ENCODE assay signal across 18 cellular contexts in the genomic region with DNA sequence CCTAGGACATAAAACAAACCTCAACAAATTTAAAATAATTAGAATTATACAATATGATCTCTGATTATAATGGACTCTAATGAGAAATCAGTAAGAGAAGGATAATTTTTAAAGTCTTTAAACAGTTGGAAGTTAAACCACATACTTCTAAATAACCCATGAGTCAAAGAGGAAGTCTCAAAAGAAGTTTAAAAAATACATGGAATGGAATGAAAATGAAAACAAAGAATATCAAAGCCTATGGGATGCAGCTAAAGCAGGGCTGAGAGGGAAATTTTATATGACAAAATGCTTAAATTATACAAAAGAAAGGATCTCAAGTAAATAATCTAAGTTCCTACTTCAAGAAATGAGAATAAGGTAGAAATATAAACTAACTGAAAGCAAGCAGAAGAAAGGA.
DNase-seq lines count a peak whose midpoint lies in the region; ATAC-seq and TF ChIP-seq lines count a peak whose summit lies in the region.
"Had no signal": no experiment of that assay in that cellular context is flagged by ENCODE, and none has a peak within 500 bp of the region (broad histone marks: within the 10 kb centered on the region; RNA-seq: fewer than 3 reads in every experiment).

No MANE protein-coding gene starts in this region.

- H3K18ac ChIP-seq in IMR-90 (ENCODE audit: low read depth, low read length) = no peak overlapping the region

- BruUV-seq in IMR-90 (replicated peaks; lab: Mats Ljungman, UMichigan) = no TSS peak

- CTCF ChIA-PET in IMR-90 (lab: Yijun Ruan, JAX) = no interaction called here

- H3K27me3 Mint-ChIP-seq in HFFc6 (ENCODE audit: insufficient read depth) = peaks cover 9% of the 10 kb centered on the region

- H3K56ac ChIP-seq in IMR-90 (ENCODE audit: extremely low read depth, insufficient read depth, low read length) = no peak overlapping the region

- POLR2A ChIA-PET in IMR-90 (lab: Charles Lee; ENCODE audit: unreplicated experiment) = no interaction called here

- H2BK15ac ChIP-seq in IMR-90 (ENCODE audit: low read depth, low read length) = no peak overlapping the region

- no peaks in the 10 kb centered on the region for H3K4me1 ChIP-seq in IMR-90 (ENCODE audit: control insufficient read depth, insufficient read depth, low read length)
- H3K4me1 ChIP-seq in SJSA1 (replicated peaks) = peaks cover 22% of the 10 kb centered on the region
- no peaks in the 10 kb centered on the region for H3K4me1 ChIP-seq in tibial nerve
- no peaks in the 10 kb centered on the region for H3K4me1 ChIP-seq in suprapubic skin
- H3K4me1 ChIP-seq: BE2C had no signal

- H4K8ac ChIP-seq in IMR-90 (ENCODE audit: low read depth in 2 of 2, low read length in 2 of 2) = no peak overlapping the region

- no peak for TF ChIP-seq CTCF in IMR-90 (conservative IDR thresholded peaks at IDR 0.05; ENCODE audit: low read depth, low read length)
- no peak for TF ChIP-seq CTCF in tibial nerve (IDR thresholded peaks at IDR 0.05)
- TF ChIP-seq CTCF in HFFc6 (IDR thresholded peaks at IDR 0.05) = no peak
- no peak for TF ChIP-seq CTCF in suprapubic skin (IDR thresholded peaks at IDR 0.05)

- no peak overlapping the region for H4K91ac ChIP-seq in IMR-90 (ENCODE audit: insufficient read depth, low read depth, low read length)

- peaks cover 39% of the 10 kb centered on the region for H3K4me1 Mint-ChIP-seq in HFFc6 (ENCODE audit: low read depth)
- H3K4me1 Mint-ChIP-seq: CD14-positive monocyte; CD8-positive, alpha-beta memory T cell had no signal

- H4K20me1 ChIP-seq in IMR-90 (ENCODE audit: insufficient read depth, low read length) = no peaks in the 10 kb centered on the region
- H4K20me1 ChIP-seq: BLaER1 treated with 17β-estradiol and CSF1 and Interleukin-3, amounts not matched to agents 10 nM and 100 nM had no signal

- peaks cover 11% of the 10 kb centered on the region for H3K9me3 ChIP-seq in IMR-90 (ENCODE audit: control insufficient read depth, insufficient read depth, low read length)
- H3K9me3 ChIP-seq in SJSA1 (replicated peaks) = no peaks in the 10 kb centered on the region
- H3K9me3 ChIP-seq in tibial nerve = peaks cover 0 to 33% (median 3%) of the 10 kb centered on the region in 4 donors
- H3K9me3 ChIP-seq in suprapubic skin = no peaks in the 10 kb centered on the region
- H3K9me3 ChIP-seq: BE2C had no signal

- peaks cover 22% of the 10 kb centered on the region for H3K36me3 Mint-ChIP-seq in HFFc6 (ENCODE audit: low read depth)
- H3K36me3 Mint-ChIP-seq: CD14-positive monocyte had no signal

- no peak overlapping the region for H3K9ac ChIP-seq in IMR-90 (ENCODE audit: low read depth, low read length)
- H3K9ac ChIP-seq: BLaER1 treated with 17β-estradiol and CSF1 and Interleukin-3, amounts not matched to agents 10 nM and 100 nM had no signal

- dilution Hi-C loops in IMR-90 (cut with HindIII; ENCODE audit: low sequenced_read_pairs, unreplicated experiment) = no loop called here

- peak; percentile 88 for ATAC-seq in IMR-90 (ENCODE audit: low read depth)

- no peak overlapping the region for H3K4me3 ChIP-seq in IMR-90 (ENCODE audit: insufficient read depth, low read depth, low read length)
- no peak overlapping the region for H3K4me3 ChIP-seq in SJSA1
- no peak overlapping the region for H3K4me3 ChIP-seq in tibial nerve
- no peak overlapping the region for H3K4me3 ChIP-seq in suprapubic skin
- H3K4me3 ChIP-seq: BLaER1 treated with 17β-estradiol and CSF1 and Interleukin-3, amounts not matched to agents 10 nM and 100 nM had no signal

- no peak overlapping the region for H2AK5ac ChIP-seq in IMR-90 (ENCODE audit: low read depth, low read length)

- DNase-seq in EH (ENCODE audit: low read depth) = peak; percentile 60
- peak; percentile 47 for DNase-seq in IMR-90
- peak in 1 of 2 experiments; percentile 33 for DNase-seq in SJSA1 (ENCODE audit: low read depth in 1 of 2, low spot score in 2 of 2)
- peak; percentile 50 for DNase-seq in fibroblast of peridontal ligament (ENCODE audit: extremely low read depth)
- no peak for DNase-seq in tibial nerve (ENCODE audit: low spot score in 2 of 2)
- no peak for DNase-seq in HFFc6
- no peak for DNase-seq in NAMALWA (ENCODE audit: low spot score)
- no peak for DNase-seq in suprapubic skin (ENCODE audit: low spot score in 2 of 2)
- DNase-seq: BE2C; CD4-positive, alpha-beta T cell; CD8-positive, alpha-beta memory T cell; DMS 273 treated with DMSO at 0.1 percent for 48 hours; DMS79; GF-D8; H7; HCEC 1CT had no signal

- in situ Hi-C loops in IMR-90 (cut with MboI; ENCODE audit: low sequenced_read_pairs) = no loop called here

- TF ChIP-seq POLR2A in IMR-90 (IDR thresholded peaks at IDR 0.05; ENCODE audit: low read depth, low read length) = no peak
- no peak for TF ChIP-seq POLR2A in tibial nerve (IDR thresholded peaks at IDR 0.05)
- TF ChIP-seq POLR2A in suprapubic skin (IDR thresholded peaks at IDR 0.05) = no peak

- no peak overlapping the region for H3K27ac Mint-ChIP-seq in HFFc6
- H3K27ac Mint-ChIP-seq: CD14-positive monocyte; CD4-positive, alpha-beta T cell; CD8-positive, alpha-beta memory T cell had no signal

- H3K23ac ChIP-seq in IMR-90 (ENCODE audit: low read depth, low read length) = no peak overlapping the region

- no peak for TF ChIP-seq RAD21 in IMR-90 (IDR thresholded peaks at IDR 0.05; ENCODE audit: low read length)

- intact Hi-C loops in IMR-90 (cut with micrococcal nuclease) = no loop called here

- no peak overlapping the region for H2BK20ac ChIP-seq in IMR-90 (ENCODE audit: low read depth, low read length)

- no peak overlapping the region for H3K4me3 Mint-ChIP-seq in HFFc6
- H3K4me3 Mint-ChIP-seq: CD14-positive monocyte; CD4-positive, alpha-beta T cell; CD8-positive, alpha-beta memory T cell had no signal

- H3K79me1 ChIP-seq in IMR-90 (ENCODE audit: low read depth in 1 of 2, low read length in 2 of 2) = no peaks in the 10 kb centered on the region

- H3K9me1 ChIP-seq in IMR-90 (ENCODE audit: insufficient read depth, low read length) = no peaks in the 10 kb centered on the region

- TF ChIP-seq EP300 in tibial nerve (IDR thresholded peaks at IDR 0.05) (no peak), suprapubic skin (IDR thresholded peaks at IDR 0.05) (no peak)

- no peak overlapping the region for H2BK120ac ChIP-seq in IMR-90 (ENCODE audit: low read depth, low read length)

- H4K5ac ChIP-seq in IMR-90 (ENCODE audit: low read depth, low read length) = no peak overlapping the region

- no peak overlapping the region for H3K14ac ChIP-seq in IMR-90 (replicated peaks; ENCODE audit: low read depth, low read length)

- no peak overlapping the region for H2AK9ac ChIP-seq in IMR-90 (replicated peaks; ENCODE audit: low read depth, low read length, poor library complexity)

- H3K36me3 ChIP-seq in IMR-90 (ENCODE audit: control insufficient read depth, insufficient read depth, low read length) = no peaks in the 10 kb centered on the region
- H3K36me3 ChIP-seq in SJSA1 = no peaks in the 10 kb centered on the region
- H3K36me3 ChIP-seq in tibial nerve = no peaks in the 10 kb centered on the region
- H3K36me3 ChIP-seq in suprapubic skin = no peaks in the 10 kb centered on the region
- H3K36me3 ChIP-seq: BE2C; BLaER1 treated with 17β-estradiol and CSF1 and Interleukin-3, amounts not matched to agents 10 nM and 100 nM had no signal

- H3K9me3 Mint-ChIP-seq in HFFc6 = peaks cover 24% of the 10 kb centered on the region

- peak overlapping the region; percentile 5 for H2BK5ac ChIP-seq in IMR-90 (ENCODE audit: low read depth, low read length, poor library complexity, severe bottlenecking)

- H3K27me3 ChIP-seq in IMR-90 (ENCODE audit: control insufficient read depth, insufficient read depth, low read length) = no peaks in the 10 kb centered on the region
- H3K27me3 ChIP-seq in SJSA1 (replicated peaks) = no peaks in the 10 kb centered on the region
- no peaks in the 10 kb centered on the region for H3K27me3 ChIP-seq in tibial nerve
- no peaks in the 10 kb centered on the region for H3K27me3 ChIP-seq in suprapubic skin
- H3K27me3 ChIP-seq: BE2C; BLaER1 treated with 17β-estradiol and CSF1 and Interleukin-3, amounts not matched to agents 10 nM and 100 nM had no signal

- H3K27ac ChIP-seq in IMR-90 (ENCODE audit: insufficient read depth, low read length) (no peak overlapping the region), SJSA1 (peak overlapping the region; percentile 46), tibial nerve (no peak overlapping the region), suprapubic skin (no peak overlapping the region)
- H3K27ac ChIP-seq: BLaER1 treated with 17β-estradiol and CSF1 and Interleukin-3, amounts not matched to agents 10 nM and 100 nM had no signal

- no peak overlapping the region for H3K4ac ChIP-seq in IMR-90 (ENCODE audit: low read depth, low read length)

- no peak overlapping the region for H2AFZ ChIP-seq in IMR-90 (replicated peaks; ENCODE audit: low read length, poor library complexity)

- H3K4me2 ChIP-seq in IMR-90 (ENCODE audit: low read depth, low read length) = no peak overlapping the region
- H3K4me2 ChIP-seq: BLaER1 treated with 17β-estradiol and CSF1 and Interleukin-3, amounts not matched to agents 10 nM and 100 nM had no signal

TF ChIP-seq in IMR-90, 13 proteins besides CTCF, POLR2A, EP300 and RAD21 (continues in another document):
- TF ChIP-seq, protein P1, sequence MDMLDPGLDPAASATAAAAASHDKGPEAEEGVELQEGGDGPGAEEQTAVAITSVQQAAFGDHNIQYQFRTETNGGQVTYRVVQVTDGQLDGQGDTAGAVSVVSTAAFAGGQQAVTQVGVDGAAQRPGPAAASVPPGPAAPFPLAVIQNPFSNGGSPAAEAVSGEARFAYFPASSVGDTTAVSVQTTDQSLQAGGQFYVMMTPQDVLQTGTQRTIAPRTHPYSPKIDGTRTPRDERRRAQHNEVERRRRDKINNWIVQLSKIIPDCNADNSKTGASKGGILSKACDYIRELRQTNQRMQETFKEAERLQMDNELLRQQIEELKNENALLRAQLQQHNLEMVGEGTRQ (IDR thresholded peaks at IDR 0.05; ENCODE audit: low read depth, low read length) = no peak
- TF ChIP-seq, protein P2, sequence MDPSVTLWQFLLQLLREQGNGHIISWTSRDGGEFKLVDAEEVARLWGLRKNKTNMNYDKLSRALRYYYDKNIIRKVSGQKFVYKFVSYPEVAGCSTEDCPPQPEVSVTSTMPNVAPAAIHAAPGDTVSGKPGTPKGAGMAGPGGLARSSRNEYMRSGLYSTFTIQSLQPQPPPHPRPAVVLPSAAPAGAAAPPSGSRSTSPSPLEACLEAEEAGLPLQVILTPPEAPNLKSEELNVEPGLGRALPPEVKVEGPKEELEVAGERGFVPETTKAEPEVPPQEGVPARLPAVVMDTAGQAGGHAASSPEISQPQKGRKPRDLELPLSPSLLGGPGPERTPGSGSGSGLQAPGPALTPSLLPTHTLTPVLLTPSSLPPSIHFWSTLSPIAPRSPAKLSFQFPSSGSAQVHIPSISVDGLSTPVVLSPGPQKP (IDR thresholded peaks at IDR 0.05; ENCODE audit: borderline replicate concordance, low read depth, low read length) = no peak
- TF ChIP-seq MAFK (IDR thresholded peaks at IDR 0.05; ENCODE audit: low read depth, low read length) (no peak), SMC3 (IDR thresholded peaks at IDR 0.05; ENCODE audit: low read depth, low read length) (no peak), NFE2L2 (IDR thresholded peaks at IDR 0.05; ENCODE audit: low read depth, low read length) (no peak), CEBPB (IDR thresholded peaks at IDR 0.05; ENCODE audit: low read depth, low read length) (no peak), MXI1 (IDR thresholded peaks at IDR 0.05; ENCODE audit: borderline replicate concordance, low read depth, low read length) (no peak), FOS (IDR thresholded peaks at IDR 0.05; ENCODE audit: low read depth, low read length) (no peak)

Comparison
In these comparisons a context has a peak if more than half of its experiments do, and no peak if none do; other contexts are left out.
1. DNase-seq: peak in EH (single experiment), IMR-90 (single experiment) and fibroblast of peridontal ligament (single experiment); none in tibial nerve (0 of 2), HFFc6 (single experiment), NAMALWA (single experiment) and suprapubic skin (0 of 2).